10 cellular contexts compared by ENCODE assay signal in genomic region chr16:60438894-60439293, GRCh38.
"Had no signal": no experiment of that assay in that cellular context is flagged by ENCODE, and none has a peak within 500 bp of the region (broad histone marks: within the 10 kb centered on the region; RNA-seq: fewer than 3 reads in every experiment).

No MANE protein-coding gene starts in this region.

- ATAC-seq: GM23338, HCT116 had no signal

- H3K4me3 ChIP-seq: GM23248, GM23338, HAP-1 had no signal

- H3K9me3 Mint-ChIP-seq: GM23338, H9 had no signal

- H3K4me1 ChIP-seq: HAP-1 had no signal

- H3K9me3 ChIP-seq: HAP-1 had no signal

- FAIRE-seq: H1 had no signal

- H3K27ac Mint-ChIP-seq: GM23338, H9, HFFc6 had no signal

- DNase-seq: GM23248, GOT3, H7, H9, HCEC 1CT, HFFc6 had no signal

- H3K36me3 ChIP-seq: HAP-1 had no signal

- H3K4me3 Mint-ChIP-seq: GM23338, H9, HFFc6 had no signal

- H3K27ac ChIP-seq: GM23248 had no signal

- H3K4me2 ChIP-seq: GM23338 had no signal
